2 cellular contexts compared by ENCODE assay signal in the genomic region with DNA sequence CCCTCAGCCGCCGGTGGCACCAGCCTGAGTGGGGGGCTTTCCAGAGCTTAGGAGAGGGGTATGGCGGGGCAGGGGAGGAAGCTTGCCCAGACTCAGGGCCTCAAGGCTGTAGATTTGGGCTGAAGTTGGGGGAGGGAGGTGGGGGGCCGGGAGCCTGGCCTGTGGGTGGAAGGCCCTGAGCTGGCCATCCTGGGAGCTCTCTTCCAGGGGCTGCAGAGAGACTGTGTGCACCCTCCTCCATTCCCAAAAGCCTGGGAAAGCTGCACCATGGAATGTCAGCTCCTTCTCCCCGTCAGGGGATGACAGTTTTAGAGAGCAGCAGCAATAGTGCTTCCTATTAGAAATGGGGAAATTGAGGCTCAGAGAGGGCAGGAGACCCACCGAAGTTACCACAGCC.
TF ChIP-seq lines count a peak whose summit lies in the region.

No MANE protein-coding gene starts in this region.

TF ChIP-seq in IMR-90, 13 proteins besides CTCF, POLR2A, EP300 and RAD21:
- TF ChIP-seq SMC3 (IDR thresholded peaks at IDR 0.05; ENCODE audit: low read depth, low read length) (no peak), MXI1 (IDR thresholded peaks at IDR 0.05; ENCODE audit: borderline replicate concordance, low read depth, low read length) (no peak), RCOR1 (IDR thresholded peaks at IDR 0.05; ENCODE audit: insufficient replicate concordance, low read length) (no peak), RFX5 (IDR thresholded peaks at IDR 0.05; ENCODE audit: low read depth, low read length) (no peak), MAFK (IDR thresholded peaks at IDR 0.05; ENCODE audit: low read depth, low read length) (no peak), MAZ (IDR thresholded peaks at IDR 0.05; ENCODE audit: borderline replicate concordance, low read depth, low read length) (no peak), CEBPB (IDR thresholded peaks at IDR 0.05; ENCODE audit: low read depth, low read length) (no peak), NFE2L2 (IDR thresholded peaks at IDR 0.05; ENCODE audit: low read depth, low read length) (no peak), FOS (IDR thresholded peaks at IDR 0.05; ENCODE audit: low read depth, low read length) (no peak), CHD1 (IDR thresholded peaks at IDR 0.05; ENCODE audit: low read depth, low read length) (no peak), BHLHE40 (IDR thresholded peaks at IDR 0.05; ENCODE audit: low read depth, low read length) (no peak)
- TF ChIP-seq, protein P1, sequence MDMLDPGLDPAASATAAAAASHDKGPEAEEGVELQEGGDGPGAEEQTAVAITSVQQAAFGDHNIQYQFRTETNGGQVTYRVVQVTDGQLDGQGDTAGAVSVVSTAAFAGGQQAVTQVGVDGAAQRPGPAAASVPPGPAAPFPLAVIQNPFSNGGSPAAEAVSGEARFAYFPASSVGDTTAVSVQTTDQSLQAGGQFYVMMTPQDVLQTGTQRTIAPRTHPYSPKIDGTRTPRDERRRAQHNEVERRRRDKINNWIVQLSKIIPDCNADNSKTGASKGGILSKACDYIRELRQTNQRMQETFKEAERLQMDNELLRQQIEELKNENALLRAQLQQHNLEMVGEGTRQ (IDR thresholded peaks at IDR 0.05; ENCODE audit: low read depth, low read length) = no peak
- TF ChIP-seq, protein P2, sequence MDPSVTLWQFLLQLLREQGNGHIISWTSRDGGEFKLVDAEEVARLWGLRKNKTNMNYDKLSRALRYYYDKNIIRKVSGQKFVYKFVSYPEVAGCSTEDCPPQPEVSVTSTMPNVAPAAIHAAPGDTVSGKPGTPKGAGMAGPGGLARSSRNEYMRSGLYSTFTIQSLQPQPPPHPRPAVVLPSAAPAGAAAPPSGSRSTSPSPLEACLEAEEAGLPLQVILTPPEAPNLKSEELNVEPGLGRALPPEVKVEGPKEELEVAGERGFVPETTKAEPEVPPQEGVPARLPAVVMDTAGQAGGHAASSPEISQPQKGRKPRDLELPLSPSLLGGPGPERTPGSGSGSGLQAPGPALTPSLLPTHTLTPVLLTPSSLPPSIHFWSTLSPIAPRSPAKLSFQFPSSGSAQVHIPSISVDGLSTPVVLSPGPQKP (IDR thresholded peaks at IDR 0.05; ENCODE audit: borderline replicate concordance, low read depth, low read length) = no peak

TF ChIP-seq in neural cell, 6 proteins besides CTCF, POLR2A, EP300 and RAD21:
- TF ChIP-seq REST (IDR thresholded peaks at IDR 0.05; ENCODE audit: borderline replicate concordance) (no peak), TAF1 (IDR thresholded peaks at IDR 0.05; ENCODE audit: low read depth) (no peak), EZH2 (IDR thresholded peaks at IDR 0.05; ENCODE audit: borderline replicate concordance, insufficient read depth, low read length, poor library complexity, severe bottlenecking) (no peak), POLR2AphosphoS5 (IDR thresholded peaks at IDR 0.05) (no peak), SMC3 (conservative IDR thresholded peaks at IDR 0.05; ENCODE audit: poor library complexity) (no peak)
